21 cellular contexts compared by ENCODE assay signal in the genomic region with DNA sequence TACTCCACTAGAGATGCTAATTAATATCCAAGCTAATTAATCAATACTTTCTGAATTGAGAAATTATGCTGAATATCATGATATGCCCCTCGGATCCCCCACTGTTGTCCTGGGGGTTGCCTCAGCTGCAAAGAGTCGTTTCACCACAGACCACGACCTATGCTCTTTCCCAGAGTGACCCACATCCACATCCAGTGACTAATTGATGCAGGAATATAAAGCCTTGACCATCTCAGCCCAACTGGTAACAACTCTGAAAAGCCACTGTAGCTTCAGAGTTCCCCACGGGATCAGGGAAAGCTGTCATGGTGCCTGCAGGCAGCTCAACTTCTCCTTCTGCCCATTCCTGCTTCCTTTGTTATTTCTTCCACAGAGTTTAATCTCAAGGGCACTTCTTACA.
DNase-seq lines count a peak whose midpoint lies in the region; ATAC-seq lines count a peak whose summit lies in the region.
"Had no signal": no experiment of that assay in that cellular context is flagged by ENCODE, and none has a peak within 500 bp of the region (broad histone marks: within the 10 kb centered on the region; RNA-seq: fewer than 3 reads in every experiment).

No MANE protein-coding gene starts in this region.

- no peaks in the 10 kb centered on the region for H3K79me2 ChIP-seq in trophoblast cell (ENCODE audit: control insufficient read depth, insufficient read depth, low read length, poor library complexity)
- H3K79me2 ChIP-seq in Karpas-422 (ENCODE audit: low read length), result no peaks in the 10 kb centered on the region

- H4K20me1 ChIP-seq in Karpas-422 (ENCODE audit: insufficient read depth, low read depth, low read length), result no peaks in the 10 kb centered on the region

- H4K8ac ChIP-seq in trophoblast cell (ENCODE audit: low read depth, low read length), result peak overlapping the region; percentile 50

- no peak overlapping the region for H3K23ac ChIP-seq in trophoblast cell (ENCODE audit: low read length)

- no peak overlapping the region for H2BK120ac ChIP-seq in trophoblast cell (ENCODE audit: insufficient read depth, low read length, poor library complexity)

- H4K12ac ChIP-seq in trophoblast cell (ENCODE audit: low read depth, low read length), result no peak overlapping the region

- ATAC-seq in HG03039 (IDR thresholded peaks at IDR 0.05; ENCODE audit: unreplicated experiment) (no peak), HG02973 (IDR thresholded peaks at IDR 0.05; ENCODE audit: unreplicated experiment) (no peak)
- ATAC-seq: GM23338, HCT116, K562 had no signal

- H3K27me3 ChIP-seq in trophoblast cell (ENCODE audit: insufficient read depth, low read length), result no peaks in the 10 kb centered on the region
- no peaks in the 10 kb centered on the region for H3K27me3 ChIP-seq in Karpas-422 (ENCODE audit: low read length)
- H3K27me3 ChIP-seq: Peyer's patch had no signal

- H2AK5ac ChIP-seq in trophoblast cell (ENCODE audit: low read length), result peak overlapping the region; percentile 23

- H3K4me3 ChIP-seq in trophoblast cell (ENCODE audit: low read depth, low read length) (no peak overlapping the region), Karpas-422 (ENCODE audit: low read length) (no peak overlapping the region)
- H3K4me3 ChIP-seq: GM23338, K562, Peyer's patch, SJCRH30 had no signal

- H3K36me3 ChIP-seq in trophoblast cell (ENCODE audit: control insufficient read depth in 1 of 2, insufficient read depth in 2 of 2, low read length in 2 of 2) (no peaks in the 10 kb centered on the region), Karpas-422 (ENCODE audit: insufficient read depth, low read length) (no peaks in the 10 kb centered on the region)
- H3K36me3 ChIP-seq: Peyer's patch, SJCRH30 had no signal

- no peak overlapping the region for H3K4me2 ChIP-seq in trophoblast cell (ENCODE audit: low read length)
- no peak overlapping the region for H3K4me2 ChIP-seq in Karpas-422 (ENCODE audit: low read depth, low read length, poor library complexity, severe bottlenecking)
- H3K4me2 ChIP-seq: GM23338 had no signal

- H3K9ac ChIP-seq in trophoblast cell (ENCODE audit: low read length) (no peak overlapping the region), Karpas-422 (ENCODE audit: low read length) (no peak overlapping the region)

- no peak overlapping the region for H2AFZ ChIP-seq in trophoblast cell (ENCODE audit: insufficient read depth, low read length, poor library complexity)
- no peak overlapping the region for H2AFZ ChIP-seq in Karpas-422 (ENCODE audit: low read length)
- H2AFZ ChIP-seq: GM23338 had no signal

- H2BK12ac ChIP-seq in trophoblast cell (ENCODE audit: low read length), result peak overlapping the region; percentile 24

- no peaks in the 10 kb centered on the region for H3K9me2 ChIP-seq in Karpas-422 (replicated peaks; ENCODE audit: insufficient read depth, low read length)

- WGBS in trophoblast cell (ENCODE audit: extremely low coverage, insufficient coverage, insufficient read length), result no CpG with 5 or more reads among the region's 4 CpGs

- H3K4ac ChIP-seq in trophoblast cell (ENCODE audit: low read depth, low read length), result no peak overlapping the region

- no peak overlapping the region for H3K14ac ChIP-seq in trophoblast cell (ENCODE audit: low read length)

- H3K18ac ChIP-seq in trophoblast cell (ENCODE audit: low read length), result no peak overlapping the region

- no peaks in the 10 kb centered on the region for H3K9me3 ChIP-seq in trophoblast cell (ENCODE audit: insufficient read depth, low read depth, low read length)
- no peaks in the 10 kb centered on the region for H3K9me3 ChIP-seq in Karpas-422 (ENCODE audit: low read length)
- H3K9me3 ChIP-seq: Peyer's patch, SJCRH30 had no signal

- H4K91ac ChIP-seq in trophoblast cell (ENCODE audit: low read depth, low read length), result no peak overlapping the region

- peak; percentile 18 for DNase-seq in EL
- DNase-seq in LHCN-M2 (ENCODE audit: low read depth), result peak; percentile 65
- DNase-seq in epithelial cell of prostate (ENCODE audit: low read depth, low spot score), result no peak
- no peak for DNase-seq in trophoblast cell
- DNase-seq in Karpas-422, result no peak
- DNase-seq: DMS53, NCI-H1105, NCI-H146, NCI-H2029, NCI-H2171 treated with DMSO at 0.1 percent for 48 hours, NCI-H446, NCI-H526, Peyer's patch, SJCRH30, T-helper 1 cell had no signal

- H3K4me1 ChIP-seq in trophoblast cell (ENCODE audit: control insufficient read depth in 1 of 2, insufficient read depth in 2 of 2, low read length in 2 of 2) (no peaks in the 10 kb centered on the region), Karpas-422 (ENCODE audit: low read length) (no peaks in the 10 kb centered on the region)
- H3K4me1 ChIP-seq: Peyer's patch, SJCRH30 had no signal

- H3K27ac ChIP-seq in epithelial cell of prostate (peak overlapping the region; percentile 58), trophoblast cell (ENCODE audit: low read depth, low read length) (no peak overlapping the region), Karpas-422 (ENCODE audit: low read length) (no peak overlapping the region)
- H3K27ac ChIP-seq: C4-2B, Peyer's patch, SJCRH30 had no signal

- peak overlapping the region; percentile 14 for H2BK5ac ChIP-seq in trophoblast cell (ENCODE audit: low read depth, low read length, poor library complexity)

- H3K79me1 ChIP-seq in trophoblast cell (ENCODE audit: low read length), result peaks cover 1% of the 10 kb centered on the region

Comparison
In these comparisons a context has a peak if more than half of its experiments do, and no peak if none do; other contexts are left out.
1. DNase-seq: peak in EL (single experiment) and LHCN-M2 (single experiment); none in epithelial cell of prostate (single experiment), trophoblast cell (0 of 2) and Karpas-422 (single experiment).